In genomic region chr17:64660195-64661040, GRCh38 we compare ENCODE assay signal across 8 cellular contexts. TPM values are rescaled to one million over a fixed set of nuclear protein-coding genes. Genes with fewer than 3 reads are reported as not detected.
DNase-seq lines count a peak whose midpoint lies in the region; ATAC-seq, FAIRE-seq and TF ChIP-seq lines count a peak whose summit lies in the region.
"Not testable (repeated sequence)": the region's sequence is repeated elsewhere in the genome, so short reads cannot be mapped to it uniquely, and the experiment has no call there.

No MANE protein-coding gene starts in this region.

- not testable (repeated sequence) for TF ChIP-seq POLR2A in heart left ventricle (IDR thresholded peaks at IDR 0.05)

- CTCF ChIA-PET in activated B cell treated with CpG ODN at 0.5 μM for 24 hours (lab: Charles Lee) = interaction anchor here (1.3 kb wide), 1 partner anchor 154 kb away, joined by 3 read pairs; the partner anchor contains the start of genes CEP95 and DDX5

- not testable (repeated sequence) for H3K9me3 Mint-ChIP-seq in activated B cell treated with CpG ODN at 0.5 μM for 24 hours

- not testable (repeated sequence) for H3K27me3 ChIP-seq in HAP-1 (ENCODE audit: low read depth); bronchial epithelial cell (ENCODE audit: control insufficient read depth, insufficient read depth, low read length); heart left ventricle; mucosa of stomach (ENCODE audit: control insufficient read depth, insufficient read depth, low read length); small intestine (ENCODE audit: control insufficient read depth in 2 of 2, insufficient read depth in 2 of 2, low read length in 2 of 2)

- peak overlapping the region; percentile 64 for H3K9ac ChIP-seq in mucosa of stomach (ENCODE audit: low read length)

- 12 to 22% (median 14%) methylated on average over 13 of the region's 13 CpGs for WGBS in heart left ventricle, 4 donors
- WGBS in small intestine, 3 donors = 3 to 17% (median 5%) methylated on average over 13 of the region's 13 CpGs

- not testable (repeated sequence) for TF ChIP-seq CTCF in activated B cell treated with CpG ODN at 0.5 μM for 24 hours (IDR thresholded peaks at IDR 0.05); bronchial epithelial cell (IDR thresholded peaks at IDR 0.05; ENCODE audit: insufficient read depth, low read length, severe bottlenecking); heart left ventricle (IDR thresholded peaks at IDR 0.05)

- peaks cover 30% of the 10 kb centered on the region for H3K4me1 Mint-ChIP-seq in activated B cell treated with CpG ODN at 0.5 μM for 24 hours

- H3K27ac ChIP-seq in heart left ventricle (peak overlapping the region in 5 of 12 donors; percentile 84 to 97 (median 96)), small intestine (ENCODE audit: low read depth in 1 of 2, low read length in 1 of 2) (peak overlapping the region; percentile 8 to 95)

- POLR2A ChIA-PET in activated B cell treated with CpG ODN at 0.5 μM for 24 hours (lab: Charles Lee) = interaction anchor here (1.1 to 1.3 kb wide), 2 partner anchors 54 to 163 kb away, joined by 4 to 5 read pairs; partner anchors contain the start of gene POLG2

- not testable (repeated sequence) for ATAC-seq in activated B cell treated with CpG ODN at 0.5 μM for 24 hours (ENCODE audit: low read depth); heart left ventricle

- H3K27me3 Mint-ChIP-seq in activated B cell treated with CpG ODN at 0.5 μM for 24 hours = not testable (repeated sequence)

- DNase-seq in ACHN (peak; percentile 91), HAP-1 (ENCODE audit: low spot score in 2 of 2) (peak; percentile 47 to 60), NCI-H69 (lab: John Stamatoyannopoulos, UW) (peak; percentile 74), bronchial epithelial cell (ENCODE audit: low read depth) (peak; percentile 58), small intestine (peak; percentile 42)
- DNase-seq in activated B cell treated with CpG ODN at 0.5 μM for 24 hours, heart left ventricle: not testable (repeated sequence)

- H3K4me1 ChIP-seq in HAP-1 = peaks cover 13% of the 10 kb centered on the region
- H3K4me1 ChIP-seq in heart left ventricle = peaks cover 0 to 51% (median 19%) of the 10 kb centered on the region in 12 donors
- H3K4me1 ChIP-seq in mucosa of stomach (ENCODE audit: control insufficient read depth, insufficient read depth, low read length); small intestine (ENCODE audit: control insufficient read depth in 2 of 2, insufficient read depth in 1 of 2, low read depth in 1 of 2, low read length in 1 of 2): not testable (repeated sequence)

- H3K36me3 ChIP-seq in HAP-1 (replicated peaks); bronchial epithelial cell (ENCODE audit: control insufficient read depth, insufficient read depth, low read length); heart left ventricle; mucosa of stomach (ENCODE audit: control insufficient read depth, insufficient read depth, low read length); small intestine (ENCODE audit: control insufficient read depth in 2 of 2, insufficient read depth in 2 of 2, low read length in 2 of 2): not testable (repeated sequence)

- peak overlapping the region; percentile 96 for H3K4me3 Mint-ChIP-seq in activated B cell treated with CpG ODN at 0.5 μM for 24 hours

- intact Hi-C loops in activated B cell treated with CpG ODN at 0.5 μM for 24 hours (cut with micrococcal nuclease) = loop anchor here (5.0 kb wide), 1 partner anchor 513 kb away; no protein-coding TSS in a partner anchor
- intact Hi-C loops in heart left ventricle (cut with DNase I) = loop anchor here in 4 of 10 donors (5.0 to 10.0 kb wide), 4 partner anchors 64 to 77 kb away; no protein-coding TSS in a partner anchor

- H3K36me3 Mint-ChIP-seq in activated B cell treated with CpG ODN at 0.5 μM for 24 hours (ENCODE audit: low read depth) = not testable (repeated sequence)

- not testable (repeated sequence) for FAIRE-seq in bronchial epithelial cell (lab: Jason Lieb, UNC); small intestine (lab: Jason Lieb, UNC)

- H3K9me3 ChIP-seq in HAP-1; heart left ventricle; mucosa of stomach (ENCODE audit: control insufficient read depth, low read length); small intestine (ENCODE audit: control insufficient read depth, low read depth): not testable (repeated sequence)

- H3K27ac Mint-ChIP-seq in activated B cell treated with CpG ODN at 0.5 μM for 24 hours = peak overlapping the region; percentile 88

- peak overlapping the region; percentile 62 for H3K4me3 ChIP-seq in HAP-1
- H3K4me3 ChIP-seq in bronchial epithelial cell (ENCODE audit: low read depth, low read length) = peak overlapping the region; percentile 69
- H3K4me3 ChIP-seq in heart left ventricle = peak overlapping the region; percentile 55 to 93 (median 80)
- H3K4me3 ChIP-seq in mucosa of stomach (ENCODE audit: low read length) = peak overlapping the region; percentile 56
- H3K4me3 ChIP-seq in small intestine (ENCODE audit: low read depth in 1 of 2, low read length in 2 of 2) = peak overlapping the region in 1 of 2 donors; percentile 98

- in situ Hi-C loops in ACHN (cut with HindIII; ENCODE audit: low pct_ligation_motif_present, low pct_unique_long_range_greater_than_20kb, low sequenced_read_pairs); HAP-1 (cut with MboI; ENCODE audit: low sequenced_read_pairs): not testable (repeated sequence)

RNA-seq across cellular contexts. Expression of gene SMURF2, which starts 1.7 kb away (rescaled TPM):
- total RNA-seq in activated B cell treated with CpG ODN at 0.5 μM for 24 hours (18.9 and 23.0 TPM in 2 replicates), bronchial epithelial cell (40.6 and 52.4 TPM in 2 replicates), heart left ventricle (10 to 100 TPM in 8 of 9 donors, 1 to 10 TPM in 1; 8.7 to 17.5 (median 12.6) TPM)
- polyA plus RNA-seq in heart left ventricle (1 to 10 TPM; 3.6 to 7.4 TPM), small intestine (10 to 100 TPM in 1 of 3 donors, 1 to 10 TPM in 2; 8.0 to 20.1 (median 8.9) TPM)
